11 cellular contexts compared by ENCODE assay signal in the genomic region with DNA sequence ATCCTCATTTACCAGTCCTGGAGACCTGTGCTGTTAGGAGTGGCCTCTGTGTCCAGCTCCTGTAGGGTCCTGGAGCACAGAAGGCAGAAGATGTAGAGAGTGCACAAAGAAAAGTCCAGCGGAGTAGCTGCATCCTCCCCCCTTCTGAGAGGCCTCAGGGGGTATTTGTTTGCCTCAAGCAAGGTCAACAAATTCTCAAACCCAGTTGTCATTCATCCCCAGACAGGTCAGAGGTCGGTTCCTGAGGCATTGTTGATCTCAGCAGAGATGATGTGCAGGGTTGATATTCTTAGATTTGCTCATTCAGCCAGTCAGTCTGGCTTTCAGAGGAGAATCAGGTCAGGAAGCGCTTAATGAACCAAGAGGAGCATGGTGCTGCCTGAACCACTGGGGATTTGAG.
A peak's percentile ranks its signal among the peaks of the same experiment; 100 is the strongest.
DNase-seq lines count a peak whose midpoint lies in the region.
"Had no signal": no experiment of that assay in that cellular context is flagged by ENCODE, and none has a peak within 500 bp of the region (broad histone marks: within the 10 kb centered on the region; RNA-seq: fewer than 3 reads in every experiment).

No MANE protein-coding gene starts in this region.

- DNase-seq in NCI-H146 (lab: John Stamatoyannopoulos, UW) (peak; percentile 70), ecto neural progenitor cell (ENCODE audit: low spot score) (peak; percentile 68), kidney glomerular epithelial cell (lab: John Stamatoyannopoulos, UW) (peak; percentile 77), retina (peak; percentile 83), DMS79 (lab: John Stamatoyannopoulos, UW) (no peak), NCI-H774 (lab: John Stamatoyannopoulos, UW) (no peak)
- no peak for DNase-seq in activated T-cell treated with anti-CD3 and anti-CD28 coated beads, Interleukin-2, amount 50 U/mL, for 1 hour
- DNase-seq: BE2C; CD4-positive, alpha-beta memory T cell; DMS53; IMR-90 had no signal

Comparison
In these comparisons a context has a peak if more than half of its experiments do, and no peak if none do; other contexts are left out.
1. DNase-seq: peak in NCI-H146 (single experiment), ecto neural progenitor cell (single experiment), kidney glomerular epithelial cell (single experiment) and retina (single experiment); none in DMS79 (single experiment), activated T-cell treated with anti-CD3 and anti-CD28 coated beads, Interleukin-2, amount 50 U/mL, for 1 hour (single experiment) and NCI-H774 (single experiment).